Comparison of ENCODE assay signal across 13 cellular contexts in the genomic region with DNA sequence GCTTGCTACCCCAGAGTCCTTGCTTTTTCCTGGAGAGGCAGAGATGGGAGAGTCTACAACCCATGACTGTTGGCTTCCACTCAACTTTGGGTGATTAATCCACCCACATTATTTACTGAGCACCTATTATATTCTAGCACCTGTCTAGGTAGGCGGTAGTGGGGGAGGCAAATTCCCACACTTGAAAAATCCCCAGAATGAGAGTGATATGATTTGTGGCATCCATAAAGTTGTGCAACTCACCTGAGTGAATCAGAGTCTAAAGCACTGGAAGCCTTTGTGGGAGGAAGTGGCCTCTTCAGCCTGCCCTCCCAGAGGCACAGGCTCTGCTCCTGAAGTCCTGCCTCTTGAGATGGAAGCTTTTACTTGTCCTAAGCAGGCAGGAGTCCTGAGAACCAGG. TPM values are rescaled to one million over a fixed set of nuclear protein-coding genes. Genes with fewer than 3 reads are reported as not detected.
DNase-seq lines count a peak whose midpoint lies in the region; ATAC-seq and TF ChIP-seq lines count a peak whose summit lies in the region.
"Had no signal": no experiment of that assay in that cellular context is flagged by ENCODE, and none has a peak within 500 bp of the region (broad histone marks: within the 10 kb centered on the region; RNA-seq: fewer than 3 reads in every experiment).

No MANE protein-coding gene starts in this region.

- ATAC-seq in PC-3 (peak; percentile 60), HG03439 (IDR thresholded peaks at IDR 0.05; ENCODE audit: unreplicated experiment) (no peak)
- peak; percentile 44 for ATAC-seq in stimulated activated naive CD8-positive, alpha-beta T cell treated with anti-CD3 and anti-CD28 coated beads, Interleukin-15, amount 100 ng/mL, for 72 hours

- peaks cover 29% of the 10 kb centered on the region for H3K4me1 ChIP-seq in PC-3 (ENCODE audit: insufficient read depth, low read length)
- peaks cover 0 to 5% (median 0%) of the 10 kb centered on the region in 3 donors for H3K4me1 ChIP-seq in esophagus squamous epithelium
- H3K4me1 ChIP-seq: adrenal gland, tibial artery had no signal

- H3K9me3 Mint-ChIP-seq in activated naive CD4-positive, alpha-beta T cell treated with anti-CD3 and anti-CD28 coated beads for 36 hours, result no peaks in the 10 kb centered on the region
- H3K9me3 Mint-ChIP-seq in activated naive CD4-positive, alpha-beta T cell treated with anti-CD3 and anti-CD28 coated beads, Interleukin-2, amount 10 ng/mL, durations not matched to agents 7 days and 5 days, result no peaks in the 10 kb centered on the region
- H3K9me3 Mint-ChIP-seq in stimulated activated naive CD8-positive, alpha-beta T cell treated with anti-CD3 and anti-CD28 coated beads, Interleukin-15, amount 100 ng/mL, for 72 hours, result no peaks in the 10 kb centered on the region

- H3K9ac ChIP-seq in PC-3 (ENCODE audit: low read length), result peak overlapping the region; percentile 83

- peak overlapping the region; percentile 98 for H3K27ac ChIP-seq in PC-3 (ENCODE audit: low read length)
- no peak overlapping the region for H3K27ac ChIP-seq in esophagus squamous epithelium
- H3K27ac ChIP-seq: adrenal gland, tibial artery had no signal

- H3K4me3 ChIP-seq in PC-3 (ENCODE audit: low read length), result peak overlapping the region; percentile 48
- no peak overlapping the region for H3K4me3 ChIP-seq in fibroblast of pulmonary artery (replicated peaks; ENCODE audit: low read depth, low read length)
- no peak overlapping the region for H3K4me3 ChIP-seq in esophagus squamous epithelium
- H3K4me3 ChIP-seq: adrenal gland, tibial artery had no signal

- H3K36me3 Mint-ChIP-seq in activated naive CD4-positive, alpha-beta T cell treated with anti-CD3 and anti-CD28 coated beads for 36 hours (ENCODE audit: low read depth), result no peaks in the 10 kb centered on the region
- H3K36me3 Mint-ChIP-seq in activated naive CD4-positive, alpha-beta T cell treated with anti-CD3 and anti-CD28 coated beads, Interleukin-2, amount 10 ng/mL, durations not matched to agents 7 days and 5 days, result no peaks in the 10 kb centered on the region

- peaks cover 4% of the 10 kb centered on the region for H3F3A ChIP-seq in PC-3 (ENCODE audit: low read length, unreplicated experiment)

- no peaks in the 10 kb centered on the region for H3K36me3 ChIP-seq in PC-3 (ENCODE audit: low read depth, low read length)
- no peaks in the 10 kb centered on the region for H3K36me3 ChIP-seq in esophagus squamous epithelium
- H3K36me3 ChIP-seq: adrenal gland, tibial artery had no signal

- peaks cover 22% of the 10 kb centered on the region for H3K4me1 Mint-ChIP-seq in activated naive CD4-positive, alpha-beta T cell treated with anti-CD3 and anti-CD28 coated beads for 36 hours (ENCODE audit: low read depth)
- no peaks in the 10 kb centered on the region for H3K4me1 Mint-ChIP-seq in activated naive CD4-positive, alpha-beta T cell treated with anti-CD3 and anti-CD28 coated beads, Interleukin-2, amount 10 ng/mL, durations not matched to agents 7 days and 5 days
- peaks cover 16% of the 10 kb centered on the region for H3K4me1 Mint-ChIP-seq in stimulated activated naive CD8-positive, alpha-beta T cell treated with anti-CD3 and anti-CD28 coated beads, Interleukin-15, amount 100 ng/mL, for 72 hours
- H3K4me1 Mint-ChIP-seq: B cell had no signal

- 54% methylated on average over 1 of the region's 1 CpG; no CpG with 5 or more reads in 1 of the 2 donors for WGBS in esophagus squamous epithelium, 2 donors

- no peaks in the 10 kb centered on the region for H4K20me1 ChIP-seq in PC-3 (ENCODE audit: low read length)

- H3K27me3 Mint-ChIP-seq in activated naive CD4-positive, alpha-beta T cell treated with anti-CD3 and anti-CD28 coated beads for 36 hours (ENCODE audit: low read depth), result no peaks in the 10 kb centered on the region
- H3K27me3 Mint-ChIP-seq in activated naive CD4-positive, alpha-beta T cell treated with anti-CD3 and anti-CD28 coated beads, Interleukin-2, amount 10 ng/mL, durations not matched to agents 7 days and 5 days, result no peaks in the 10 kb centered on the region
- H3K27me3 Mint-ChIP-seq in stimulated activated naive CD8-positive, alpha-beta T cell treated with anti-CD3 and anti-CD28 coated beads, Interleukin-15, amount 100 ng/mL, for 72 hours, result peaks cover 31% of the 10 kb centered on the region

- H3K4me3 Mint-ChIP-seq in activated naive CD4-positive, alpha-beta T cell treated with anti-CD3 and anti-CD28 coated beads for 36 hours, result no peak overlapping the region
- no peak overlapping the region for H3K4me3 Mint-ChIP-seq in activated naive CD4-positive, alpha-beta T cell treated with anti-CD3 and anti-CD28 coated beads, Interleukin-2, amount 10 ng/mL, durations not matched to agents 7 days and 5 days
- no peak overlapping the region for H3K4me3 Mint-ChIP-seq in stimulated activated naive CD8-positive, alpha-beta T cell treated with anti-CD3 and anti-CD28 coated beads, Interleukin-15, amount 100 ng/mL, for 72 hours
- H3K4me3 Mint-ChIP-seq: B cell had no signal

- no peak overlapping the region for H2AFZ ChIP-seq in PC-3 (ENCODE audit: low read length)

- POLR2A ChIA-PET in PC-3 (lab: Charles Lee; ENCODE audit: unreplicated experiment), result no interaction called here

- no peaks in the 10 kb centered on the region for H3K79me2 ChIP-seq in PC-3 (ENCODE audit: low read length)

- DNase-seq in activated naive CD4-positive, alpha-beta T cell treated with anti-CD3 and anti-CD28 coated beads for 36 hours, result peak; percentile 37
- DNase-seq in activated naive CD4-positive, alpha-beta T cell treated with anti-CD3 and anti-CD28 coated beads, Interleukin-2, amount 10 ng/mL, durations not matched to agents 7 days and 5 days, result no peak
- DNase-seq in PC-3 (peak; percentile 94), fibroblast of pulmonary artery (ENCODE audit: low read depth) (peak; percentile 20), esophagus squamous epithelium (lab: John Stamatoyannopoulos, UW) (no peak), NAMALWA (ENCODE audit: low spot score) (no peak)
- no peak for DNase-seq in stimulated activated naive CD8-positive, alpha-beta T cell treated with anti-CD3 and anti-CD28 coated beads, Interleukin-15, amount 100 ng/mL, for 72 hours
- DNase-seq: KG1, NCI-H446, tibial artery had no signal

- intact Hi-C loops in activated naive CD4-positive, alpha-beta T cell treated with anti-CD3 and anti-CD28 coated beads for 36 hours (cut with micrococcal nuclease), result loop anchor here (1.0 to 2.0 kb wide), 2 partner anchors 29 to 42 kb away; no protein-coding TSS in a partner anchor
- intact Hi-C loops in PC-3 (cut with micrococcal nuclease) (no loop called here), esophagus squamous epithelium (cut with DNase I) (no loop called here)

- H3K9me3 ChIP-seq in PC-3 (ENCODE audit: low read length) (no peaks in the 10 kb centered on the region), esophagus squamous epithelium (no peaks in the 10 kb centered on the region)
- H3K9me3 ChIP-seq: adrenal gland, tibial artery had no signal

- no peak for TF ChIP-seq CTCF in PC-3 (conservative IDR thresholded peaks at IDR 0.05; ENCODE audit: low read depth, low read length)
- TF ChIP-seq CTCF in fibroblast of pulmonary artery (IDR thresholded peaks at IDR 0.05; ENCODE audit: low read length, missing control alignments), result no peak
- TF ChIP-seq CTCF in esophagus squamous epithelium (IDR thresholded peaks at IDR 0.05), result no peak

- no peak for TF ChIP-seq POLR2A in esophagus squamous epithelium (IDR thresholded peaks at IDR 0.05)

- CTCF ChIA-PET in activated naive CD4-positive, alpha-beta T cell treated with anti-CD3 and anti-CD28 coated beads for 36 hours (lab: Charles Lee), result no interaction called here
- CTCF ChIA-PET in activated naive CD4-positive, alpha-beta T cell treated with anti-CD3 and anti-CD28 coated beads, Interleukin-2, amount 10 ng/mL, durations not matched to agents 7 days and 5 days (lab: Charles Lee), result no interaction called here
- CTCF ChIA-PET in PC-3 (lab: Charles Lee), result no interaction called here

- H3K27me3 ChIP-seq in PC-3 (ENCODE audit: low read length), result no peaks in the 10 kb centered on the region
- H3K27me3 ChIP-seq in esophagus squamous epithelium, result no peaks in the 10 kb centered on the region
- H3K27me3 ChIP-seq: adrenal gland, tibial artery had no signal

- no peaks in the 10 kb centered on the region for H3K9me2 ChIP-seq in PC-3 (replicated peaks; ENCODE audit: low read length)

- peak overlapping the region; percentile 67 for H3K27ac Mint-ChIP-seq in activated naive CD4-positive, alpha-beta T cell treated with anti-CD3 and anti-CD28 coated beads for 36 hours
- H3K27ac Mint-ChIP-seq in activated naive CD4-positive, alpha-beta T cell treated with anti-CD3 and anti-CD28 coated beads, Interleukin-2, amount 10 ng/mL, durations not matched to agents 7 days and 5 days, result no peak overlapping the region
- H3K27ac Mint-ChIP-seq in stimulated activated naive CD8-positive, alpha-beta T cell treated with anti-CD3 and anti-CD28 coated beads, Interleukin-15, amount 100 ng/mL, for 72 hours, result no peak overlapping the region
- H3K27ac Mint-ChIP-seq: B cell had no signal

- BruUV-seq in PC-3 (replicated peaks; lab: Mats Ljungman, UMichigan), result no TSS peak

- peak overlapping the region; percentile 77 for H3K4me2 ChIP-seq in PC-3 (ENCODE audit: low read length)

RNA-seq across cellular contexts. Expression of gene CTNNB1, which starts 40.4 kb away (rescaled TPM):
- 100 to 1,000 TPM; 106 to 115 TPM for total RNA-seq in activated naive CD4-positive, alpha-beta T cell treated with anti-CD3 and anti-CD28 coated beads for 36 hours
- total RNA-seq in PC-3 (2014; rRNA removed), result 460 and 474 TPM in 2 replicates
- total RNA-seq in esophagus squamous epithelium, result 100 to 1,000 TPM; 219 to 430 (median 290) TPM

Comparison
In these comparisons a context has a peak if more than half of its experiments do, and no peak if none do; other contexts are left out.
1. DNase-seq: peak in activated naive CD4-positive, alpha-beta T cell treated with anti-CD3 and anti-CD28 coated beads for 36 hours (single experiment), PC-3 (single experiment) and fibroblast of pulmonary artery (single experiment); none in activated naive CD4-positive, alpha-beta T cell treated with anti-CD3 and anti-CD28 coated beads, Interleukin-2, amount 10 ng/mL, durations not matched to agents 7 days and 5 days (single experiment), stimulated activated naive CD8-positive, alpha-beta T cell treated with anti-CD3 and anti-CD28 coated beads, Interleukin-15, amount 100 ng/mL, for 72 hours (0 of 2), esophagus squamous epithelium (single experiment) and NAMALWA (single experiment).